ENCODE assay signal across 1 cellular context in genomic region chr10:13053208-13053607, GRCh38.
TF ChIP-seq lines count a peak whose summit lies in the region.

No MANE protein-coding gene starts in this region.

TF ChIP-seq in WTC11, 78 proteins besides CTCF, POLR2A, EP300 and RAD21:
- TF ChIP-seq ZNF121 (CRISPR knock-in tag; IDR thresholded peaks at IDR 0.05) = peak; percentile 65; the same call in 1 of the 2 replicates
TF ChIP-seq in WTC11: peak in this region for 1; not testable (repeated sequence) for 77.
